In genomic region chr16:57801856-57802634, GRCh38 we compare ENCODE assay signal across 8 cellular contexts. TPM values are rescaled to one million over a fixed set of nuclear protein-coding genes. Genes with fewer than 3 reads are reported as not detected.
DNase-seq lines count a peak whose midpoint lies in the region; ATAC-seq and TF ChIP-seq lines count a peak whose summit lies in the region.

TSS of gene KIFC3 (minus strand) at chr16:57802491. CDS start at chr16:57798243, 4,248 bp downstream.

- TF ChIP-seq CTCF in GM10266 (IDR thresholded peaks at IDR 0.05; ENCODE audit: control insufficient read depth, insufficient read depth, low read depth, missing control alignments), result peak; percentile 23
- no peak for TF ChIP-seq CTCF in colonic mucosa (IDR thresholded peaks at IDR 0.05)

- peak; percentile 77 for DNase-seq in GM10266 (ENCODE audit: extremely low spot score)
- peak; percentile 57 for DNase-seq in NCI-H1092 treated with DMSO at 0.1 percent for 48 hours (lab: John Stamatoyannopoulos, UW)
- peak; percentile 64 for DNase-seq in activated CD4-positive, alpha-beta T cell treated with anti-CD3 and anti-CD28 coated beads, Interleukin-2, amount 10 ng/mL, durations not matched to agents 7 days and 5 days
- peak; percentile 69 for DNase-seq in colonic mucosa
- peak; percentile 80 for DNase-seq in kidney tubule cell (ENCODE audit: low spot score)
- DNase-seq in stimulated activated CD4-positive, alpha-beta T cell treated with anti-CD3 and anti-CD28 coated beads, Interleukin-15, amount 100 ng/mL, for 1 hour (ENCODE audit: low read depth in 1 of 2, low spot score in 1 of 2), result peak; percentile 41 to 47
- DNase-seq in SIG-M5 treated with dmso at 0.1 percent for 504 hours (lab: John Stamatoyannopoulos, UW; ENCODE audit: unreplicated experiment), result no peak

- CTCF ChIA-PET in activated CD4-positive, alpha-beta T cell treated with anti-CD3 and anti-CD28 coated beads, Interleukin-2, amount 10 ng/mL, durations not matched to agents 7 days and 5 days (lab: Charles Lee), result interaction anchor here (0.6 to 1.6 kb wide), 4 partner anchors 9 to 62 kb away, joined by 3 to 5 read pairs (median 4); no protein-coding TSS in a partner anchor

- no peaks in the 10 kb centered on the region for H3K36me3 ChIP-seq in colonic mucosa

- peak within 1 kb of the TSS; percentile 3 for H3K27ac Mint-ChIP-seq in activated CD4-positive, alpha-beta T cell treated with anti-CD3 and anti-CD28 coated beads, Interleukin-2, amount 10 ng/mL, durations not matched to agents 7 days and 5 days

- H3K27me3 Mint-ChIP-seq in activated CD4-positive, alpha-beta T cell treated with anti-CD3 and anti-CD28 coated beads, Interleukin-2, amount 10 ng/mL, durations not matched to agents 7 days and 5 days, result peaks cover 54% of the 10 kb centered on the region

- H3K9ac ChIP-seq in colonic mucosa (ENCODE audit: low read depth in 2 of 2, low read length in 2 of 2), result peak within 1 kb of the TSS; percentile 46 to 61

- H3K4me1 Mint-ChIP-seq in activated CD4-positive, alpha-beta T cell treated with anti-CD3 and anti-CD28 coated beads, Interleukin-2, amount 10 ng/mL, durations not matched to agents 7 days and 5 days, result peaks cover 25% of the 10 kb centered on the region

- H3K4me3 ChIP-seq in colonic mucosa, result peak within 1 kb of the TSS; percentile 38

- peaks cover 11% of the 10 kb centered on the region for H3K27me3 ChIP-seq in colonic mucosa

- H3K4me1 ChIP-seq in colonic mucosa, result peaks cover 9% of the 10 kb centered on the region

- POLR2A ChIA-PET in activated CD4-positive, alpha-beta T cell treated with anti-CD3 and anti-CD28 coated beads, Interleukin-2, amount 10 ng/mL, durations not matched to agents 7 days and 5 days (lab: Charles Lee), result no interaction called here

- H3K9me3 ChIP-seq in colonic mucosa, result no peaks in the 10 kb centered on the region

- peak within 1 kb of the TSS; percentile 57 for H3K27ac ChIP-seq in colonic mucosa

- H3K4me3 Mint-ChIP-seq in activated CD4-positive, alpha-beta T cell treated with anti-CD3 and anti-CD28 coated beads, Interleukin-2, amount 10 ng/mL, durations not matched to agents 7 days and 5 days, result peak within 1 kb of the TSS; percentile 60

- intact Hi-C loops in colonic mucosa (cut with DNase I), result no loop called here

- no peaks in the 10 kb centered on the region for H3K9me3 Mint-ChIP-seq in activated CD4-positive, alpha-beta T cell treated with anti-CD3 and anti-CD28 coated beads, Interleukin-2, amount 10 ng/mL, durations not matched to agents 7 days and 5 days

- no peak for ATAC-seq in HG03457 (IDR thresholded peaks at IDR 0.05; ENCODE audit: unreplicated experiment)

- H3K36me3 Mint-ChIP-seq in activated CD4-positive, alpha-beta T cell treated with anti-CD3 and anti-CD28 coated beads, Interleukin-2, amount 10 ng/mL, durations not matched to agents 7 days and 5 days (ENCODE audit: low read depth), result no peaks in the 10 kb centered on the region

RNA-seq across cellular contexts. Expression of gene KIFC3, which starts in this region (rescaled TPM):
- not detected for total RNA-seq in activated CD4-positive, alpha-beta T cell treated with anti-CD3 and anti-CD28 coated beads, Interleukin-2, amount 10 ng/mL, durations not matched to agents 7 days and 5 days
- 1 to 10 TPM; 3.8 to 5.7 TPM for total RNA-seq in colonic mucosa

Comparison
In these comparisons a context has a peak if more than half of its experiments do, and no peak if none do; other contexts are left out.
1. RNA of gene KIFC3 (total RNA-seq): 3.8 to 5.7 TPM in colonic mucosa; not detected in activated CD4-positive, alpha-beta T cell treated with anti-CD3 and anti-CD28 coated beads, Interleukin-2, amount 10 ng/mL, durations not matched to agents 7 days and 5 days; every median in the first group is over 4 times any median in the second.
2. Peak in DNase-seq in activated CD4-positive, alpha-beta T cell treated with anti-CD3 and anti-CD28 coated beads, Interleukin-2, amount 10 ng/mL, durations not matched to agents 7 days and 5 days; RNA of the gene not detected or under 1 TPM.